In the genomic region with DNA sequence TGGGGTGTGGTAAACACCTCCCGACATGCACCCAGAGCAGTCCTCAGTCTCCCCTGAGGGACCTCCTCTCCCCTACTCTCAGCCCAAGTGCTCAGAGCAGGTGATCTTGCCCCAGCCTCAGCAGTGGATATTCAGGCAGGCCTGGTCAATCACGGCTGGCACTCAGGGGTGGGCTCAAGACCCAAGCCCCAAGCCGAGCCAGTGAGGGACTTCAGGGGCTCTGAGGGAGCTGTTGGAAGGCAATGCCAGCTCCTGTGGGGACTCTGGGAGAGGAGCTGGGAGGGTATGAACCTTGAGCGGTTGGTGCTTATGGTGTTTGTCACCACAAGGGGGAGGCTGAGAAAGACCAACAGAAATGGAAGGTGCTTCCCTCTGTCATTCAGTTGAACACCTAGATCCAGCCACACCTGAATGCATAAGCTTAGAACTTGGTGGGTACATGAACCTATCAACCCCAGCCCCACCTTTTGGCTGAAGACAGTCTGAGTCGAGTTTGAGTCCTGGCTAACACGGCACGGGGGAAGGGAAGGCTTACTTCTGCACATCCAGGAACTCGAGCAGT, we compare ENCODE assay signal across 1 cellular context.
TF ChIP-seq lines count a peak whose summit lies in the region.

No MANE protein-coding gene starts in this region.

TF ChIP-seq in HCT116, 20 proteins besides CTCF, POLR2A, EP300 and RAD21:
- TF ChIP-seq, protein P1, sequence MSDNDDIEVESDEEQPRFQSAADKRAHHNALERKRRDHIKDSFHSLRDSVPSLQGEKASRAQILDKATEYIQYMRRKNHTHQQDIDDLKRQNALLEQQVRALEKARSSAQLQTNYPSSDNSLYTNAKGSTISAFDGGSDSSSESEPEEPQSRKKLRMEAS (IDR thresholded peaks at IDR 0.05) = no peak
- no peak for TF ChIP-seq REST (IDR thresholded peaks at IDR 0.05; ENCODE audit: low read depth)
- no peak for TF ChIP-seq FOSL1 (IDR thresholded peaks at IDR 0.05; ENCODE audit: low read depth)
- TF ChIP-seq EZH2phosphoT487 (IDR thresholded peaks at IDR 0.05; ENCODE audit: borderline replicate concordance) = no peak
- TF ChIP-seq ZBTB33 (IDR thresholded peaks at IDR 0.05; ENCODE audit: extremely low read depth, insufficient replicate concordance, low read length) = no peak
- no peak for TF ChIP-seq ELF1 (IDR thresholded peaks at IDR 0.05; ENCODE audit: borderline replicate concordance, low read depth)
- TF ChIP-seq CBX3 (IDR thresholded peaks at IDR 0.05; ENCODE audit: low read depth) = no peak
- TF ChIP-seq JUND (IDR thresholded peaks at IDR 0.05) = no peak
- TF ChIP-seq ZNF274 (IDR thresholded peaks at IDR 0.05; ENCODE audit: low read depth, low read length) = no peak
- TF ChIP-seq YY1 (IDR thresholded peaks at IDR 0.05; ENCODE audit: extremely low read depth, insufficient replicate concordance, low read depth, low read length) = no peak
- no peak for TF ChIP-seq SP1 (IDR thresholded peaks at IDR 0.05; ENCODE audit: low read depth)
- TF ChIP-seq EGR1 (IDR thresholded peaks at IDR 0.05; ENCODE audit: low read depth) = no peak
- TF ChIP-seq TCF7L2 (IDR thresholded peaks at IDR 0.05; ENCODE audit: borderline replicate concordance, extremely low read depth, insufficient read depth, insufficient read length) = no peak
- no peak for TF ChIP-seq POLR2AphosphoS5 (IDR thresholded peaks at IDR 0.05; ENCODE audit: low read depth, low read length)
- TF ChIP-seq ZFX (IDR thresholded peaks at IDR 0.05) = no peak
- TF ChIP-seq, protein P2, sequence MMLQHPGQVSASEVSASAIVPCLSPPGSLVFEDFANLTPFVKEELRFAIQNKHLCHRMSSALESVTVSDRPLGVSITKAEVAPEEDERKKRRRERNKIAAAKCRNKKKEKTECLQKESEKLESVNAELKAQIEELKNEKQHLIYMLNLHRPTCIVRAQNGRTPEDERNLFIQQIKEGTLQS (IDR thresholded peaks at IDR 0.05) = no peak
- no peak for TF ChIP-seq SRF (IDR thresholded peaks at IDR 0.05; ENCODE audit: low read depth)
